ENCODE assay signal across 25 cellular contexts in genomic region chr1:85480566-85480965, GRCh38.
"Had no signal": no experiment of that assay in that cellular context is flagged by ENCODE, and none has a peak within 500 bp of the region (broad histone marks: within the 10 kb centered on the region; RNA-seq: fewer than 3 reads in every experiment).

No MANE protein-coding gene starts in this region.

- DNase-seq: cortex of kidney; dermis blood vessel endothelial cell; dorsolateral prefrontal cortex; effector CD4-positive, alpha-beta T cell; effector CD8-positive, alpha-beta T cell; effector memory CD4-positive, alpha-beta T cell; effector memory CD8-positive, alpha-beta T cell; endodermal cell; erythroblast; esophagus squamous epithelium; foreskin fibroblast; foreskin keratinocyte; foreskin melanocyte; gastrocnemius medialis; glutamatergic neuron; head of caudate nucleus; heart left ventricle; heart right ventricle; hippocampal formation had no signal

- H3K4me3 Mint-ChIP-seq: dendritic cell treated with granulocyte-macrophage colony-stimulating factor and Interleukin-4, amounts not matched to agents 40 ng/mL and 50 ng/mL, for 4 days; effector memory CD8-positive, alpha-beta T cell; endodermal cell had no signal

- H3K27ac Mint-ChIP-seq: dendritic cell treated with granulocyte-macrophage colony-stimulating factor and Interleukin-4, amounts not matched to agents 40 ng/mL and 50 ng/mL, for 4 days; effector memory CD8-positive, alpha-beta T cell; endodermal cell had no signal

- FAIRE-seq: endometrium, endothelial cell of umbilical vein, frontal cortex had no signal

- H3K9me3 Mint-ChIP-seq: dendritic cell treated with granulocyte-macrophage colony-stimulating factor and Interleukin-4, amounts not matched to agents 40 ng/mL and 50 ng/mL, for 4 days; effector memory CD8-positive, alpha-beta T cell; endodermal cell had no signal

- H3K4me1 Mint-ChIP-seq: endodermal cell had no signal

- ATAC-seq: effector memory CD8-positive, alpha-beta T cell; esophagus mucosa; foreskin keratinocyte; gastrocnemius medialis; gastroesophageal sphincter; heart left ventricle; heart right ventricle had no signal
